1 cellular context compared by ENCODE assay signal in genomic region chr12:103929909-103930786, GRCh38.
A peak's percentile ranks its signal among the peaks of the same experiment; 100 is the strongest.
TF ChIP-seq lines count a peak whose summit lies in the region.

Gene HSP90B1 (plus strand): TSS chr12:103930410. CDS start chr12:103930516, 106 bp downstream.

TF ChIP-seq in HepG2, 621 proteins besides CTCF, POLR2A, EP300 and RAD21 (continued from another document and continues in another):
- peak; percentile 77; the same call in 1 of the 2 replicates for TF ChIP-seq YEATS2 (CRISPR knock-in tag; IDR thresholded peaks at IDR 0.05; ENCODE audit: borderline replicate concordance)
- TF ChIP-seq RAD51 (IDR thresholded peaks at IDR 0.05; ENCODE audit: borderline replicate concordance): no peak
- TF ChIP-seq NFATC3 (CRISPR knock-in tag; IDR thresholded peaks at IDR 0.05): no peak
- peak; percentile 83 for TF ChIP-seq KMT2B (CRISPR knock-in tag; IDR thresholded peaks at IDR 0.05)
- TF ChIP-seq EZH2 (conservative IDR thresholded peaks at IDR 0.05; ENCODE audit: low read depth, low read length): no peak
- TF ChIP-seq, protein P1, sequence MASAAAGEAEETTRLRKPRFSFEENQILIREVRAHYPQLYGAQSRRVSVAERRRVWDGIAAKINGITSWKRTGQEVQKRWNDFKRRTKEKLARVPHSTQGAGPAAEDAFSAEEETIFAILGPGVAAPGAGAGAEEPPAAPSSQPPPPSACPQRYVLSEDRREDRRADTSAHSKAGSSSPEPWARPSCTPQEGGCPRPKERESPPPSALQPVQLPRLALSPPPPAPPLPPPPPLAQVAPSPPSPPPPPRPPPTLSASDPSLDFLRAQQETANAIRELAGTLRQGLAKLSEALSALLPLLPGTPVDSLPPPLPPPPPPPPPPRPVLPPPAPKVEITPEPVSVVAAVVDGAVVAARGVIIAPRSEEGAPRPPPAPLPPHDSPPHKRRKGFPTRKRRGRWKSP (CRISPR knock-in tag; IDR thresholded peaks at IDR 0.05): peak; percentile 48; the same call in 1 of the 2 replicates
- TF ChIP-seq ZNF484 (CRISPR knock-in tag; IDR thresholded peaks at IDR 0.05; ENCODE audit: borderline replicate concordance, low read depth): no peak
- TF ChIP-seq NFIC (IDR thresholded peaks at IDR 0.05; ENCODE audit: low read length): no peak
- 0 out of 2 replicates have a peak, but pooled peaks have one; percentile 25 for TF ChIP-seq MIXL1 (CRISPR knock-in tag; IDR thresholded peaks at IDR 0.05)
- TF ChIP-seq ZBTB34 (CRISPR knock-in tag; IDR thresholded peaks at IDR 0.05): no peak
- no peak for TF ChIP-seq ASH2L (IDR thresholded peaks at IDR 0.05; ENCODE audit: insufficient read length, low read depth, low read length)
- TF ChIP-seq ZFP91 (CRISPR knock-in tag; IDR thresholded peaks at IDR 0.05; ENCODE audit: borderline replicate concordance): peak; percentile 65
- TF ChIP-seq, protein P2, sequence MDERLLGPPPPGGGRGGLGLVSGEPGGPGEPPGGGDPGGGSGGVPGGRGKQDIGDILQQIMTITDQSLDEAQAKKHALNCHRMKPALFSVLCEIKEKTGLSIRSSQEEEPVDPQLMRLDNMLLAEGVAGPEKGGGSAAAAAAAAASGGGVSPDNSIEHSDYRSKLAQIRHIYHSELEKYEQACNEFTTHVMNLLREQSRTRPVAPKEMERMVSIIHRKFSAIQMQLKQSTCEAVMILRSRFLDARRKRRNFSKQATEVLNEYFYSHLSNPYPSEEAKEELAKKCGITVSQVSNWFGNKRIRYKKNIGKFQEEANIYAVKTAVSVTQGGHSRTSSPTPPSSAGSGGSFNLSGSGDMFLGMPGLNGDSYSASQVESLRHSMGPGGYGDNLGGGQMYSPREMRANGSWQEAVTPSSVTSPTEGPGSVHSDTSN (CRISPR knock-in tag; IDR thresholded peaks at IDR 0.05): no peak
- TF ChIP-seq MAFG (CRISPR knock-in tag; IDR thresholded peaks at IDR 0.05): no peak
- no peak for TF ChIP-seq DMTF1 (CRISPR knock-in tag; IDR thresholded peaks at IDR 0.05)
- peak; percentile 62; the same call in 1 of the 2 replicates for TF ChIP-seq ZSCAN21 (CRISPR knock-in tag; IDR thresholded peaks at IDR 0.05; ENCODE audit: borderline replicate concordance)
- TF ChIP-seq ZMYM3 (CRISPR knock-in tag; IDR thresholded peaks at IDR 0.05): no peak
- no peak for TF ChIP-seq MAF1 (CRISPR knock-in tag; IDR thresholded peaks at IDR 0.05; ENCODE audit: borderline replicate concordance)
- no peak for TF ChIP-seq ZNF775 (CRISPR knock-in tag; IDR thresholded peaks at IDR 0.05; ENCODE audit: borderline replicate concordance)
- no peak for TF ChIP-seq ZNF510 (CRISPR knock-in tag; IDR thresholded peaks at IDR 0.05; ENCODE audit: low read depth)
- TF ChIP-seq DMAP1 (CRISPR knock-in tag; IDR thresholded peaks at IDR 0.05): peak; percentile 97
- no peak for TF ChIP-seq ZNF768 (CRISPR knock-in tag; IDR thresholded peaks at IDR 0.05)
- TF ChIP-seq SATB2 (CRISPR knock-in tag; IDR thresholded peaks at IDR 0.05): no peak
- TF ChIP-seq MEIS2 (CRISPR knock-in tag; IDR thresholded peaks at IDR 0.05): no peak; the same call in 1 of the 2 replicates
- peak; percentile 60 for TF ChIP-seq SP4 (CRISPR knock-in tag; IDR thresholded peaks at IDR 0.05)
- TF ChIP-seq ZNF33A (CRISPR knock-in tag; IDR thresholded peaks at IDR 0.05; ENCODE audit: borderline replicate concordance): no peak
- TF ChIP-seq HDAC2 (CRISPR knock-in tag; IDR thresholded peaks at IDR 0.05): peak; percentile 46; the same call in 1 of the 2 replicates
- peak; percentile 55; the same call in 1 of the 2 replicates for TF ChIP-seq ZNF274 (CRISPR knock-in tag; IDR thresholded peaks at IDR 0.05)
- TF ChIP-seq SRF (IDR thresholded peaks at IDR 0.05; ENCODE audit: low read depth, low read length): 0 out of 2 replicates have a peak, but pooled peaks have one; percentile 60
- no peak for TF ChIP-seq CCAR2 (optimal IDR thresholded peaks at IDR 0.05; ENCODE audit: low read depth, low read length)
- peak; percentile 72; the same call in 1 of the 2 replicates for TF ChIP-seq ELF3 (CRISPR knock-in tag; IDR thresholded peaks at IDR 0.05)
- no peak; the same call in 1 of the 2 replicates for TF ChIP-seq ZNF343 (CRISPR knock-in tag; IDR thresholded peaks at IDR 0.05)
- TF ChIP-seq TFAP4 (IDR thresholded peaks at IDR 0.05; ENCODE audit: borderline replicate concordance, low read depth): peak; percentile 34; the same call in 1 of the 2 replicates
- peak in 1 of 2 experiments; percentile 83; a peak in 2 of 4 replicates for TF ChIP-seq KLF16 (CRISPR knock-in tag; IDR thresholded peaks at IDR 0.05)
- 0 out of 2 replicates have a peak, but pooled peaks have one; percentile 44 for TF ChIP-seq PAX8 (CRISPR knock-in tag; IDR thresholded peaks at IDR 0.05; ENCODE audit: borderline replicate concordance)
- TF ChIP-seq HES4 (CRISPR knock-in tag; IDR thresholded peaks at IDR 0.05; ENCODE audit: borderline replicate concordance): peak; percentile 83
- peak; percentile 73; the same call in 1 of the 2 replicates for TF ChIP-seq GATA4 (IDR thresholded peaks at IDR 0.05; ENCODE audit: borderline replicate concordance, low read depth)
- TF ChIP-seq RARA (CRISPR knock-in tag; IDR thresholded peaks at IDR 0.05): no peak; the same call in 1 of the 2 replicates
- TF ChIP-seq GZF1 (CRISPR knock-in tag; IDR thresholded peaks at IDR 0.05): no peak
- TF ChIP-seq FOXC1 (CRISPR knock-in tag; IDR thresholded peaks at IDR 0.05; ENCODE audit: borderline replicate concordance): 0 out of 2 replicates have a peak, but pooled peaks have one; percentile 34
- TF ChIP-seq, protein P3, sequence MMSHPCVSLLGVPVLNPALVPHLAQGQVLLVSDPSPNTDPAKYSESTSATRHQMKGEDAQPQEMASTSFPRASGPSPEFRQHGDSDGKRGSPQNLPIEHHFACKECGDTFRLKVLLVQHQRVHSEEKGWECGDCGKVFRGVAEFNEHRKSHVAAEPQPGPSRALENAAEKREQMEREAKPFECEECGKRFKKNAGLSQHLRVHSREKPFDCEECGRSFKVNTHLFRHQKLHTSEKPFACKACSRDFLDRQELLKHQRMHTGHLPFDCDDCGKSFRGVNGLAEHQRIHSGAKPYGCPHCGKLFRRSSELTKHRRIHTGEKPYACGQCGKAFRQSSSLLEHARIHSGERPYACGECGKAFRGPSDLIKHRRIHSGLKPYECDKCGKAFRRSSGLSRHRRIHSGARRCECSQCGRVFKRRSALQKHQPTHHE (CRISPR knock-in tag; IDR thresholded peaks at IDR 0.05; ENCODE audit: borderline replicate concordance): no peak
- peak; percentile 98 for TF ChIP-seq RFX3 (CRISPR knock-in tag; IDR thresholded peaks at IDR 0.05)
- no peak for TF ChIP-seq ZC3H4 (CRISPR knock-in tag; IDR thresholded peaks at IDR 0.05; ENCODE audit: borderline replicate concordance)
- TF ChIP-seq RELA (CRISPR knock-in tag; IDR thresholded peaks at IDR 0.05): no peak
- 0 out of 2 replicates have a peak, but pooled peaks have one; percentile 31 for TF ChIP-seq ZNF138 (CRISPR knock-in tag; IDR thresholded peaks at IDR 0.05; ENCODE audit: low read depth)
- no peak for TF ChIP-seq SMARCC2 (IDR thresholded peaks at IDR 0.05)
- no peak for TF ChIP-seq ZFP36 (IDR thresholded peaks at IDR 0.05; ENCODE audit: borderline replicate concordance, low read depth, low read length, partially characterized antibody)
- no peak for TF ChIP-seq SOX6 (IDR thresholded peaks at IDR 0.05)
- peak; percentile 72 for TF ChIP-seq SOX6 (CRISPR knock-in tag; IDR thresholded peaks at IDR 0.05)
- TF ChIP-seq ZNF251 (CRISPR knock-in tag; IDR thresholded peaks at IDR 0.05): 0 out of 2 replicates have a peak, but pooled peaks have one; percentile 67
- no peak for TF ChIP-seq HMG20B (CRISPR knock-in tag; conservative IDR thresholded peaks at IDR 0.05)
- no peak for TF ChIP-seq NFE2 (CRISPR knock-in tag; IDR thresholded peaks at IDR 0.05)
- TF ChIP-seq FOXA1 (IDR thresholded peaks at IDR 0.05): no peak
- TF ChIP-seq FOXA1 (CRISPR knock-in tag; IDR thresholded peaks at IDR 0.05): 0 out of 2 replicates have a peak, but pooled peaks have one; percentile 20
- peak; percentile 38; the same call in 1 of the 2 replicates for TF ChIP-seq USF2 (IDR thresholded peaks at IDR 0.05; ENCODE audit: low read depth, low read length)
- peak; percentile 45; the same call in 1 of the 2 replicates for TF ChIP-seq USF2 (CRISPR knock-in tag; IDR thresholded peaks at IDR 0.05; ENCODE audit: borderline replicate concordance)
- TF ChIP-seq ZFP36L1 (CRISPR knock-in tag; IDR thresholded peaks at IDR 0.05): peak; percentile 90; the same call in 1 of the 2 replicates
- TF ChIP-seq ZKSCAN1 (IDR thresholded peaks at IDR 0.05; ENCODE audit: low read length): no peak
- peak; percentile 43; the same call in 1 of the 2 replicates for TF ChIP-seq PHF20 (CRISPR knock-in tag; IDR thresholded peaks at IDR 0.05)
- peak; percentile 69; the same call in 1 of the 2 replicates for TF ChIP-seq ZNF776 (CRISPR knock-in tag; IDR thresholded peaks at IDR 0.05)
- TF ChIP-seq PLSCR1 (CRISPR knock-in tag; IDR thresholded peaks at IDR 0.05; ENCODE audit: borderline replicate concordance): no peak
- TF ChIP-seq, protein P4, sequence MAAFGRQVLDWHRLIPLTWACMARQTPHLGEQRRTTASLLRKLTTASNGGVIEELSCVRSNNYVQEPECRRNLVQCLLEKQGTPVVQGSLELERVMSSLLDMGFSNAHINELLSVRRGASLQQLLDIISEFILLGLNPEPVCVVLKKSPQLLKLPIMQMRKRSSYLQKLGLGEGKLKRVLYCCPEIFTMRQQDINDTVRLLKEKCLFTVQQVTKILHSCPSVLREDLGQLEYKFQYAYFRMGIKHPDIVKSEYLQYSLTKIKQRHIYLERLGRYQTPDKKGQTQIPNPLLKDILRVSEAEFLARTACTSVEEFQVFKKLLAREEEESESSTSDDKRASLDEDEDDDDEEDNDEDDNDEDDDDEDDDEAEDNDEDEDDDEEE (CRISPR knock-in tag; IDR thresholded peaks at IDR 0.05): no peak
- TF ChIP-seq TEAD2 (CRISPR knock-in tag; IDR thresholded peaks at IDR 0.05): no peak
- no peak for TF ChIP-seq ZNF773 (CRISPR knock-in tag; IDR thresholded peaks at IDR 0.05; ENCODE audit: borderline replicate concordance)
